8 cellular contexts compared by ENCODE assay signal in the genomic region with DNA sequence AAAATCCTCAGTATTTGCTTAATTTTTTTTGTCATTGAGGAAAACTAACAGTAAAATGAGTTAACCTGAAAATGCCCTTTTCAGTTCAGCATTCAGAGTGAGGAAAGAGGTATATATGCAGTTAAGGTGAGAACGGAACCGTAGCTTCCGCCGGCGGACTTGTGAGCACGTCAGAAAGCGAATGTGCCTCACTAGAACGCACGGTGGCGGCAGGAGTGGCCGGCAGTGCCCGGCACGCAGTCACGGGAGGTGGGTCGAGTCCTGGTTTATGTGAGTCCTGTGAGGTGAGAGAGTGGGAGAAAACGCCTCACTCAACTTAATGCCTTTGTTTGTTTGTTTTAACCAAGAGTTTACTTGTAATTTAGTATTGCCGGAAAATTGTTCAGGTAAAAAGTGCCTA. TPM values are rescaled to one million over a fixed set of nuclear protein-coding genes. Genes with fewer than 3 reads are reported as not detected.
DNase-seq lines count a peak whose midpoint lies in the region; ATAC-seq, FAIRE-seq and TF ChIP-seq lines count a peak whose summit lies in the region.

No MANE protein-coding gene starts in this region.

- WGBS in hepatocyte (ENCODE audit: low lambda C conversion rate, missing lambda C conversion rate) = 48% methylated on average over 17 of the region's 17 CpGs

- H3K4me3 ChIP-seq in SJSA1 (no peak overlapping the region), hepatocyte (no peak overlapping the region), gastrocnemius medialis (peak overlapping the region; percentile 5 to 85 (median 40)), SJCRH30 (no peak overlapping the region)

- peaks cover 79% of the 10 kb centered on the region for H3K79me2 ChIP-seq in hepatocyte

- H3K36me3 ChIP-seq in SJSA1 (peaks cover 97% of the 10 kb centered on the region), hepatocyte (replicated peaks; ENCODE audit: insufficient read depth, low read depth) (no peaks in the 10 kb centered on the region), gastrocnemius medialis (peaks cover 0 to 53% of the 10 kb centered on the region in 2 donors), SJCRH30 (peaks cover 17% of the 10 kb centered on the region)

- no peak for TF ChIP-seq POLR2A in gastrocnemius medialis (IDR thresholded peaks at IDR 0.05)

- peaks cover 37% of the 10 kb centered on the region for H3K4me1 ChIP-seq in SJSA1 (replicated peaks)
- peaks cover 49% of the 10 kb centered on the region for H3K4me1 ChIP-seq in hepatocyte (ENCODE audit: insufficient read depth)
- H3K4me1 ChIP-seq in gastrocnemius medialis = peaks cover 69 to 77% of the 10 kb centered on the region in 2 donors
- H3K4me1 ChIP-seq in SJCRH30 = peaks cover 18% of the 10 kb centered on the region

- H3K27ac ChIP-seq in SJSA1 (peak overlapping the region; percentile 75), hepatocyte (peak overlapping the region; percentile 64), gastrocnemius medialis (peak overlapping the region; percentile 92 to 96 (median 94)), SJCRH30 (no peak overlapping the region)

- DNase-seq in GM20000 (ENCODE audit: low spot score) (no peak), SJSA1 (ENCODE audit: low read depth in 1 of 2, low spot score in 2 of 2) (no peak), hepatocyte (ENCODE audit: low spot score) (peak; percentile 69), gastrocnemius medialis (no peak), HTR-8/SVneo (ENCODE audit: insufficient read length, low spot score) (no peak), middle frontal gyrus (ENCODE audit: extremely low spot score, low spot score) (no peak), SJCRH30 (no peak), cortex of kidney (lab: John Stamatoyannopoulos, UW) (no peak)

- no peak overlapping the region for H2AFZ ChIP-seq in hepatocyte

- in situ Hi-C loops in gastrocnemius medialis (cut with MboI; ENCODE audit: low sequenced_read_pairs in 4 of 4) = no loop called here

- TF ChIP-seq CTCF in GM20000 (IDR thresholded peaks at IDR 0.05; ENCODE audit: extremely low read depth, missing control alignments) (peak; percentile 44), hepatocyte (IDR thresholded peaks at IDR 0.05; ENCODE audit: poor library complexity) (peak; percentile 25), gastrocnemius medialis (IDR thresholded peaks at IDR 0.05 in 4 of 5, conservative IDR thresholded peaks at IDR 0.05 in 1 of 5) (no peak)

- no peaks in the 10 kb centered on the region for H3K9me3 ChIP-seq in SJSA1 (replicated peaks)
- H3K9me3 ChIP-seq in hepatocyte (ENCODE audit: low read depth) = no peaks in the 10 kb centered on the region
- no peaks in the 10 kb centered on the region for H3K9me3 ChIP-seq in gastrocnemius medialis
- no peaks in the 10 kb centered on the region for H3K9me3 ChIP-seq in SJCRH30 (replicated peaks)

- FAIRE-seq in HTR-8/SVneo (lab: Jason Lieb, UNC) = no peak

- H3K9me2 ChIP-seq in hepatocyte (replicated peaks; ENCODE audit: insufficient read depth) = no peaks in the 10 kb centered on the region

- H3K27me3 ChIP-seq in SJSA1 (replicated peaks) (no peaks in the 10 kb centered on the region), hepatocyte (no peaks in the 10 kb centered on the region), gastrocnemius medialis (no peaks in the 10 kb centered on the region), SJCRH30 (no peaks in the 10 kb centered on the region)

- intact Hi-C loops in gastrocnemius medialis (cut with DNase I; ENCODE audit: low total_unique reads) = no loop called here

- H3K4me2 ChIP-seq in hepatocyte = peak overlapping the region; percentile 59

- H4K20me1 ChIP-seq in hepatocyte (ENCODE audit: insufficient read depth, poor library complexity, severe bottlenecking) = no peaks in the 10 kb centered on the region

- no peak for ATAC-seq in gastrocnemius medialis

RNA-seq across cellular contexts. Expression of a gene that starts 6.1 kb away (rescaled TPM):
- total RNA-seq in SJSA1 (2014; rRNA removed; shearing (Covaris generic)) = 31.5 and 76.0 TPM in 2 replicates
- 35.3 and 52.9 TPM in 2 replicates for total RNA-seq in hepatocyte
- polyA plus RNA-seq in hepatocyte = 70.8 and 71.4 TPM in 2 replicates
- 10 to 100 TPM; 55.0 to 94.1 (median 73.7) TPM for total RNA-seq in gastrocnemius medialis
- 40.7 and 50.0 TPM in 2 replicates for total RNA-seq in SJCRH30 (2014; rRNA removed; shearing (Covaris generic))

Comparison
In these comparisons a context has a peak if more than half of its experiments do, and no peak if none do; other contexts are left out.
1. CTCF ChIP-seq: peak in GM20000 (single experiment) and hepatocyte (single experiment); none in gastrocnemius medialis (0 of 5).
2. H3K4me3 ChIP-seq: peak in gastrocnemius medialis (4 of 4); none in SJSA1 (single experiment), hepatocyte (single experiment) and SJCRH30 (single experiment).